In genomic region chr14:57754558-57754957, GRCh38 we compare ENCODE assay signal across 1 cellular context.
TF ChIP-seq lines count a peak whose summit lies in the region.

No MANE protein-coding gene starts in this region.

TF ChIP-seq in GM23338, 12 proteins besides CTCF, POLR2A, EP300 and RAD21 (continued from another document):
- TF ChIP-seq REST (IDR thresholded peaks at IDR 0.05; ENCODE audit: unreplicated experiment): no peak
- no peak for TF ChIP-seq ZNF114 (CRISPR knock-in tag; IDR thresholded peaks at IDR 0.05)
